ENCODE assay signal across 25 cellular contexts in the genomic region with DNA sequence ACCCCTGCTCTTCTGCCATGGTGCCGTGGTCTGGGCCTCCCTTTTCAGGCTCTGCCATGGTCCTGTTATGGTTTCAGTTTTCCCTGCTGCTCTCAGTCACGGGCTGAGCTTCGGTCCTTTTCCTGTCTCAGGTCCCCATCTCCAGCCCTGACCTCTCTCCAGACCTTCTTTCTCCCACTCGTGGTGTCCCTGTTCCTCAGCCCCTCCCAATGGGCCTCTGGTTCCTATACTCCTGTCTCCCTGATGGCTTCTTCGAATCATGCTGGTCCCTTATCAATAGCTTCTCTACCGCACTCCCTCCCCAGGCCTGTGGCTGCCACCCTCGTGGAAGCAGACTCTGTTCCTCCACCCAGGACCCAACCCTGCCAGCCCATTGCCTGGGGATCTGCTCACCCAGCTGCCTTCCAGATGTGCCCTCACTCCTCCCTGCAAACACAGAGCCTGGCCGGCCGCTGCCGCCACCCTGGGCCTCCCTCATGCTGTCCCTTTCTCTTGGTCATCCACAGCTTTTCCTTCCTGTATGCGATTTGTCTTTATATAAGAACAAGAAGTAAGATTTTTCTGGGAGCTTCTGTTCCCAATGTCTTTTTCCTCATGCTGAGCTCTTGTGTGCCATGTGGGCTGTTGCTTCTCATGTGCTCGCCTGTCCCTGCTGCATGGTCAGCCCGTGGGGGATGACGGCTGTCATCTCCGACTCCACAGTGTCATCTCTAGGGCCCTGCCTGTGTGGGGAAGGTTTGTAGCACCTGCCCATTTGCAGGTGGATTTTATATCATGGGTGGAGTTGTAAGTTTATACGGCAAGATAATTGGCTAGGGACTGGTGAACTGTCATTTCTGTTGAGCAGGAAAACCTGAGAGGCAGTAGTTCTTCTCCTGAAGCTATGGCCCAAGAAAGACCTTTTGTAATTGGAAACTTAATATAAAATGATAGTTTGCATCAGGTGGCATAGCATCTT.
"Had no signal": no experiment of that assay in that cellular context is flagged by ENCODE, and none has a peak within 500 bp of the region (broad histone marks: within the 10 kb centered on the region; RNA-seq: fewer than 3 reads in every experiment).

No MANE protein-coding gene starts in this region.

- H3K9me3 ChIP-seq: psoas muscle, sigmoid colon, suprapubic skin, tibial nerve had no signal

- H3K9me3 Mint-ChIP-seq: activated CD4-positive, alpha-beta memory T cell treated with anti-CD3 and anti-CD28 coated beads, Interleukin-2, amount 10 ng/mL, durations not matched to agents 7 days and 5 days; activated CD4-positive, alpha-beta T cell treated with anti-CD3 and anti-CD28 coated beads, Interleukin-2, amount 10 ng/mL, durations not matched to agents 7 days and 5 days; activated naive CD8-positive, alpha-beta T cell treated with anti-CD3 and anti-CD28 coated beads, Interleukin-2, amount 10 ng/mL, durations not matched to agents 7 days and 5 days; activated T-cell treated with anti-CD3 and anti-CD28 coated beads, Interleukin-2, amount 50 U/mL, for 24 hours; activated T-helper 2 cell treated with anti-CD3 and anti-CD28 coated beads, Interferon-gamma antibody, Interleukin-2, Interleukin-4, amounts not matched to agents 10 μg/mL and 5 μg/mL and 100 μg/mL, durations not matched to agents 14 hours and 24 hours and 36 hours; mesothelial cell of epicardium; naive thymus-derived CD4-positive, alpha-beta T cell; stimulated activated memory B cell treated with anti-CD40 and anti-IgM and Interleukin-4, amounts not matched to agents 10 μg/mL and 1 μg/mL and 100 μg/mL, for 72 hours had no signal

- H3K27me3 ChIP-seq: brain microvascular endothelial cell, sigmoid colon, suprapubic skin, tibial nerve had no signal

- H3K4me3 Mint-ChIP-seq: activated CD4-positive, alpha-beta memory T cell treated with anti-CD3 and anti-CD28 coated beads, Interleukin-2, amount 10 ng/mL, durations not matched to agents 7 days and 5 days; activated CD4-positive, alpha-beta T cell treated with anti-CD3 and anti-CD28 coated beads, Interleukin-2, amount 10 ng/mL, durations not matched to agents 7 days and 5 days; activated naive CD8-positive, alpha-beta T cell treated with anti-CD3 and anti-CD28 coated beads, Interleukin-2, amount 10 ng/mL, durations not matched to agents 7 days and 5 days; activated T-cell treated with anti-CD3 and anti-CD28 coated beads, Interleukin-2, amount 50 U/mL, for 24 hours; mesothelial cell of epicardium; naive thymus-derived CD4-positive, alpha-beta T cell; stimulated activated memory B cell treated with anti-CD40 and anti-IgM and Interleukin-4, amounts not matched to agents 10 μg/mL and 1 μg/mL and 100 μg/mL, for 72 hours had no signal

- H3K9ac ChIP-seq: parathyroid adenoma had no signal

- H3K4me1 ChIP-seq: parathyroid adenoma, psoas muscle, sigmoid colon had no signal

- H3K4me1 Mint-ChIP-seq: mesothelial cell of epicardium had no signal

- DNase-seq: activated CD4-positive, alpha-beta memory T cell treated with anti-CD3 and anti-CD28 coated beads, Interleukin-2, amount 10 ng/mL, durations not matched to agents 7 days and 5 days; activated CD4-positive, alpha-beta T cell treated with anti-CD3 and anti-CD28 coated beads for 1 hour; activated CD4-positive, alpha-beta T cell treated with anti-CD3 and anti-CD28 coated beads, Interleukin-2, amount 10 ng/mL, durations not matched to agents 7 days and 5 days; activated CD8-positive, alpha-beta memory T cell treated with anti-CD3 and anti-CD28 coated beads, Interleukin-2, amount 50 U/mL, for 48 hours; activated naive CD4-positive, alpha-beta T cell treated with Interleukin-2 at 50 U/mL for 16 hours; activated naive CD8-positive, alpha-beta T cell treated with anti-CD3 and anti-CD28 coated beads, Interleukin-2, amount 10 ng/mL, durations not matched to agents 7 days and 5 days; activated T-cell treated with anti-CD3 and anti-CD28 coated beads, Interleukin-2, amount 50 U/mL, for 24 hours; amniotic stem cell; brain microvascular endothelial cell; cortex of kidney; hippocampal formation; kidney; naive thymus-derived CD4-positive, alpha-beta T cell; nucleus accumbens; psoas muscle; sigmoid colon; stimulated activated CD4-positive, alpha-beta T cell treated with anti-CD3 and anti-CD28 coated beads, Interleukin-4, amount 100 ng/mL, for 24 hours; T-helper 2 cell had no signal

- H3K27ac Mint-ChIP-seq: activated CD4-positive, alpha-beta memory T cell treated with anti-CD3 and anti-CD28 coated beads, Interleukin-2, amount 10 ng/mL, durations not matched to agents 7 days and 5 days; activated CD4-positive, alpha-beta T cell treated with anti-CD3 and anti-CD28 coated beads, Interleukin-2, amount 10 ng/mL, durations not matched to agents 7 days and 5 days; activated naive CD8-positive, alpha-beta T cell treated with anti-CD3 and anti-CD28 coated beads, Interleukin-2, amount 10 ng/mL, durations not matched to agents 7 days and 5 days; activated T-cell treated with anti-CD3 and anti-CD28 coated beads, Interleukin-2, amount 50 U/mL, for 24 hours; activated T-helper 2 cell treated with anti-CD3 and anti-CD28 coated beads, Interferon-gamma antibody, Interleukin-2, Interleukin-4, amounts not matched to agents 10 μg/mL and 5 μg/mL and 100 μg/mL, durations not matched to agents 14 hours and 24 hours and 36 hours; mesothelial cell of epicardium; stimulated activated memory B cell treated with anti-CD40 and anti-IgM and Interleukin-4, amounts not matched to agents 10 μg/mL and 1 μg/mL and 100 μg/mL, for 72 hours had no signal

- H2AFZ ChIP-seq: parathyroid adenoma had no signal

- ATAC-seq: esophagus mucosa; naive thymus-derived CD4-positive, alpha-beta T cell; psoas muscle; stimulated activated memory B cell treated with anti-CD40 and anti-IgM and Interleukin-4, amounts not matched to agents 10 μg/mL and 1 μg/mL and 100 μg/mL, for 72 hours had no signal

- H3K27ac ChIP-seq: brain microvascular endothelial cell, parathyroid adenoma, psoas muscle, sigmoid colon, suprapubic skin, tibial nerve had no signal

- H3K27me3 Mint-ChIP-seq: activated CD4-positive, alpha-beta memory T cell treated with anti-CD3 and anti-CD28 coated beads, Interleukin-2, amount 10 ng/mL, durations not matched to agents 7 days and 5 days; activated CD4-positive, alpha-beta T cell treated with anti-CD3 and anti-CD28 coated beads, Interleukin-2, amount 10 ng/mL, durations not matched to agents 7 days and 5 days; activated naive CD8-positive, alpha-beta T cell treated with anti-CD3 and anti-CD28 coated beads, Interleukin-2, amount 10 ng/mL, durations not matched to agents 7 days and 5 days; activated T-cell treated with anti-CD3 and anti-CD28 coated beads, Interleukin-2, amount 50 U/mL, for 24 hours; naive thymus-derived CD4-positive, alpha-beta T cell; stimulated activated memory B cell treated with anti-CD40 and anti-IgM and Interleukin-4, amounts not matched to agents 10 μg/mL and 1 μg/mL and 100 μg/mL, for 72 hours had no signal

- H3K4me3 ChIP-seq: psoas muscle, sigmoid colon, suprapubic skin, tibial nerve had no signal

- H3K36me3 ChIP-seq: brain microvascular endothelial cell, suprapubic skin had no signal
